22 cellular contexts compared by ENCODE assay signal in genomic region chr11:76688146-76688545, GRCh38. TPM values are rescaled to one million over a fixed set of nuclear protein-coding genes. Genes with fewer than 3 reads are reported as not detected.
DNase-seq lines count a peak whose midpoint lies in the region; ATAC-seq, FAIRE-seq and TF ChIP-seq lines count a peak whose summit lies in the region.
"Had no signal": no experiment of that assay in that cellular context is flagged by ENCODE, and none has a peak within 500 bp of the region (broad histone marks: within the 10 kb centered on the region; RNA-seq: fewer than 3 reads in every experiment).

No MANE protein-coding gene starts in this region.

- H3K27me3 ChIP-seq in H1 (replicated peaks in 1 of 4; ENCODE audit: control insufficient read depth in 3 of 4, extremely low read depth in 1 of 4, insufficient read depth in 3 of 4, low read length in 3 of 4): no peaks in the 10 kb centered on the region
- H3K27me3 ChIP-seq in osteoblast (ENCODE audit: insufficient read depth, low read length): no peaks in the 10 kb centered on the region
- H3K27me3 ChIP-seq in mesenchymal stem cell (ENCODE audit: control insufficient read depth in 1 of 2, insufficient read depth in 1 of 2, low read length in 2 of 2): peaks cover 0 to 19% of the 10 kb centered on the region in 2 experiments
- no peaks in the 10 kb centered on the region for H3K27me3 ChIP-seq in upper lobe of right lung

- no peak for TF ChIP-seq EP300 in H1 (IDR thresholded peaks at IDR 0.05; ENCODE audit: borderline replicate concordance in 1 of 2, low read depth in 2 of 2, low read length in 2 of 2)

- H2AFZ ChIP-seq in H1 (ENCODE audit: low read length) (no peak overlapping the region), osteoblast (ENCODE audit: low read length) (no peak overlapping the region), mesenchymal stem cell (ENCODE audit: low read depth, low read length) (no peak overlapping the region)
- H2AFZ ChIP-seq: GM23338 had no signal

- H3K79me1 ChIP-seq in H1 (ENCODE audit: low read depth, low read length) (no peaks in the 10 kb centered on the region), mesenchymal stem cell (replicated peaks; ENCODE audit: low read length, poor library complexity, severe bottlenecking) (no peaks in the 10 kb centered on the region)

- H3K23ac ChIP-seq in H1 (ENCODE audit: insufficient read length): no peak overlapping the region
- no peak overlapping the region for H3K23ac ChIP-seq in mesenchymal stem cell (ENCODE audit: low read length in 2 of 2)

- H3K4me2 ChIP-seq in H1 (ENCODE audit: insufficient read depth in 1 of 2, low read depth in 2 of 2, low read length in 2 of 2) (no peak overlapping the region), osteoblast (ENCODE audit: insufficient read depth, low read length) (no peak overlapping the region), mesenchymal stem cell (ENCODE audit: low read length, poor library complexity, severe bottlenecking) (no peak overlapping the region)
- H3K4me2 ChIP-seq: A549, GM23338 had no signal

- ATAC-seq in activated T-helper 17 cell treated with anti-CD3 and anti-CD28 coated beads, Interleukin-2, amount 50 U/mL, for 72 hours (replicated peaks): no peak
- ATAC-seq in upper lobe of right lung: no peak
- ATAC-seq: GM23338, HCT116, HepG2 had no signal

- H3K4me3 ChIP-seq in H1 (ENCODE audit: extremely low read depth in 1 of 4, insufficient read depth in 2 of 4, low read depth in 3 of 4, low read length in 4 of 4): no peak overlapping the region
- no peak overlapping the region for H3K4me3 ChIP-seq in osteoblast (ENCODE audit: insufficient read depth, low read length)
- H3K4me3 ChIP-seq in mesenchymal stem cell (ENCODE audit: insufficient read depth in 1 of 2, low read depth in 1 of 2, low read length in 2 of 2): no peak overlapping the region
- no peak overlapping the region for H3K4me3 ChIP-seq in upper lobe of right lung
- H3K4me3 ChIP-seq: A549, GM23338 had no signal

- H3K4ac ChIP-seq in H1 (replicated peaks; ENCODE audit: insufficient read length, low read depth, low read length) (no peak overlapping the region), mesenchymal stem cell (ENCODE audit: low read depth in 1 of 2, low read length in 2 of 2) (no peak overlapping the region)

- no peak overlapping the region for H3K9ac ChIP-seq in H1 (replicated peaks in 1 of 4; ENCODE audit: extremely low read depth in 1 of 4, low read depth in 3 of 4, low read length in 3 of 4)
- H3K9ac ChIP-seq in mesenchymal stem cell (ENCODE audit: low read length): no peak overlapping the region

- H3K4me3 Mint-ChIP-seq in activated T-cell treated with anti-CD3 and anti-CD28 coated beads, Interleukin-2, amount 50 U/mL, for 24 hours: no peak overlapping the region
- no peak overlapping the region for H3K4me3 Mint-ChIP-seq in activated T-helper 17 cell treated with anti-CD3 and anti-CD28 coated beads, Interleukin-2, amount 50 U/mL, for 72 hours
- H3K4me3 Mint-ChIP-seq: CD4-positive, alpha-beta T cell; GM23338; HFFc6 had no signal

- peak overlapping the region; percentile 55 for H3K27ac Mint-ChIP-seq in activated T-cell treated with anti-CD3 and anti-CD28 coated beads, Interleukin-2, amount 50 U/mL, for 24 hours
- peak overlapping the region; percentile 63 for H3K27ac Mint-ChIP-seq in activated T-helper 17 cell treated with anti-CD3 and anti-CD28 coated beads, Interleukin-2, amount 50 U/mL, for 72 hours
- H3K27ac Mint-ChIP-seq: CD4-positive, alpha-beta T cell; GM23338; HFFc6 had no signal

- no peaks in the 10 kb centered on the region for H3K79me2 ChIP-seq in H1 (ENCODE audit: control insufficient read depth in 1 of 2, insufficient read depth in 2 of 2, low read length in 2 of 2)
- H3K79me2 ChIP-seq in osteoblast (ENCODE audit: insufficient read depth, low read length): no peaks in the 10 kb centered on the region

- no peaks in the 10 kb centered on the region for H3K9me3 Mint-ChIP-seq in activated T-cell treated with anti-CD3 and anti-CD28 coated beads, Interleukin-2, amount 50 U/mL, for 24 hours
- no peaks in the 10 kb centered on the region for H3K9me3 Mint-ChIP-seq in activated T-helper 17 cell treated with anti-CD3 and anti-CD28 coated beads, Interleukin-2, amount 50 U/mL, for 72 hours
- H3K9me3 Mint-ChIP-seq: CD4-positive, alpha-beta T cell; GM23338; HFFc6 had no signal

- H3K4me1 ChIP-seq in H1 (replicated peaks in 1 of 4; ENCODE audit: control insufficient read depth in 3 of 4, insufficient read depth in 4 of 4, low read length in 3 of 4): peaks cover 2 to 12% (median 10%) of the 10 kb centered on the region in 4 experiments
- no peaks in the 10 kb centered on the region for H3K4me1 ChIP-seq in osteoblast (ENCODE audit: insufficient read depth, low read length)
- peaks cover 11% of the 10 kb centered on the region for H3K4me1 ChIP-seq in mesenchymal stem cell (ENCODE audit: control insufficient read depth, insufficient read depth, low read depth, low read length)
- H3K4me1 ChIP-seq in upper lobe of right lung: peaks cover 5% of the 10 kb centered on the region
- H3K4me1 ChIP-seq: A549, Caco-2 had no signal

- H3K27me3 Mint-ChIP-seq in activated T-cell treated with anti-CD3 and anti-CD28 coated beads, Interleukin-2, amount 50 U/mL, for 24 hours: peaks cover 4% of the 10 kb centered on the region
- peaks cover 9% of the 10 kb centered on the region for H3K27me3 Mint-ChIP-seq in activated T-helper 17 cell treated with anti-CD3 and anti-CD28 coated beads, Interleukin-2, amount 50 U/mL, for 72 hours
- H3K27me3 Mint-ChIP-seq: CD4-positive, alpha-beta T cell had no signal

- peaks cover 13% of the 10 kb centered on the region for H3K4me1 Mint-ChIP-seq in activated T-cell treated with anti-CD3 and anti-CD28 coated beads, Interleukin-2, amount 50 U/mL, for 24 hours (ENCODE audit: low read depth)
- no peaks in the 10 kb centered on the region for H3K4me1 Mint-ChIP-seq in activated T-helper 17 cell treated with anti-CD3 and anti-CD28 coated beads, Interleukin-2, amount 50 U/mL, for 72 hours

- no peak for DNase-seq in activated T-cell treated with anti-CD3 and anti-CD28 coated beads, Interleukin-2, amount 50 U/mL, for 24 hours
- no peak for DNase-seq in activated T-cell treated with anti-CD3 and anti-CD28 coated beads, Interleukin-2, amount 50 U/mL, for 1 hour
- DNase-seq in H1 (ENCODE audit: low read depth in 1 of 2, low spot score in 2 of 2): no peak
- DNase-seq in osteoblast (ENCODE audit: insufficient read length, low spot score, missing footprints): peak; percentile 46
- no peak for DNase-seq in NCI-H345 (lab: John Stamatoyannopoulos, UW)
- DNase-seq in mesenchymal stem cell: no peak
- no peak for DNase-seq in upper lobe of right lung
- DNase-seq: AML-193; Caco-2; CD4-positive, alpha-beta T cell; GDM1; HFFc6 had no signal

- H3K36me3 ChIP-seq in H1 (ENCODE audit: control insufficient read depth in 2 of 4, insufficient read depth in 4 of 4, low read length in 3 of 4) (no peaks in the 10 kb centered on the region), osteoblast (ENCODE audit: insufficient read depth, low read length) (no peaks in the 10 kb centered on the region), mesenchymal stem cell (ENCODE audit: control insufficient read depth in 1 of 2, insufficient read depth in 2 of 2, low read depth in 1 of 2, low read length in 2 of 2) (no peaks in the 10 kb centered on the region), upper lobe of right lung (no peaks in the 10 kb centered on the region)

- H4K8ac ChIP-seq in H1 (ENCODE audit: extremely low read depth, insufficient read depth, low read length): no peak overlapping the region
- no peak overlapping the region for H4K8ac ChIP-seq in mesenchymal stem cell (ENCODE audit: low read length)

- H3K9me3 ChIP-seq in H1 (ENCODE audit: insufficient read depth in 2 of 2, low read depth in 1 of 2, low read length in 1 of 2): no peaks in the 10 kb centered on the region
- no peaks in the 10 kb centered on the region for H3K9me3 ChIP-seq in osteoblast (ENCODE audit: low read depth, low read length)
- peaks cover 2% of the 10 kb centered on the region for H3K9me3 ChIP-seq in mesenchymal stem cell (ENCODE audit: control insufficient read depth, low read length)
- H3K9me3 ChIP-seq in upper lobe of right lung: no peaks in the 10 kb centered on the region
- H3K9me3 ChIP-seq: A549 had no signal

- TF ChIP-seq RAD21 in H1 (IDR thresholded peaks at IDR 0.05 in 1 of 2, conservative IDR thresholded peaks at IDR 0.05 in 1 of 2; ENCODE audit: low read depth in 2 of 2, low read length in 2 of 2): no peak

- H3K27ac ChIP-seq in H1 (ENCODE audit: low read depth, low read length) (no peak overlapping the region), osteoblast (ENCODE audit: low read depth, low read length) (no peak overlapping the region), mesenchymal stem cell (ENCODE audit: low read length, poor library complexity, severe bottlenecking) (no peak overlapping the region), upper lobe of right lung (no peak overlapping the region)
- H3K27ac ChIP-seq: 22Rv1, A549, C4-2B had no signal

- no peaks in the 10 kb centered on the region for H3K36me3 Mint-ChIP-seq in activated T-cell treated with anti-CD3 and anti-CD28 coated beads, Interleukin-2, amount 50 U/mL, for 24 hours (ENCODE audit: low read depth)
- no peaks in the 10 kb centered on the region for H3K36me3 Mint-ChIP-seq in activated T-helper 17 cell treated with anti-CD3 and anti-CD28 coated beads, Interleukin-2, amount 50 U/mL, for 72 hours (ENCODE audit: low read depth)

- H4K91ac ChIP-seq in H1 (replicated peaks; ENCODE audit: insufficient read length, low read length): no peak overlapping the region
- no peak overlapping the region for H4K91ac ChIP-seq in mesenchymal stem cell (ENCODE audit: low read length)

- H2BK12ac ChIP-seq in H1 (ENCODE audit: low read depth, low read length): peak overlapping the region; percentile 50; the same call in 1 of the 2 replicates
- no peak overlapping the region for H2BK12ac ChIP-seq in mesenchymal stem cell (ENCODE audit: low read length in 2 of 2)

- TF ChIP-seq POLR2A in H1 (IDR thresholded peaks at IDR 0.05; ENCODE audit: control extremely low read depth in 1 of 2, low read depth in 2 of 2, low read length in 2 of 2): no peak

- H4K5ac ChIP-seq in H1 (ENCODE audit: insufficient read length, low read depth, low read length): no peak overlapping the region

- POLR2A ChIA-PET in H1 (lab: Charles Lee; ENCODE audit: partially characterized antibody): no interaction called here

- H3K23me2 ChIP-seq in H1 (ENCODE audit: low read depth, low read length): peaks cover 2% of the 10 kb centered on the region; the same call in 1 of the 2 replicates

- TF ChIP-seq CTCF in H1 (IDR thresholded peaks at IDR 0.05; ENCODE audit: control extremely low read depth in 1 of 3, insufficient read depth in 1 of 3, low read depth in 1 of 3, low read length in 3 of 3) (no peak), osteoblast (IDR thresholded peaks at IDR 0.05; ENCODE audit: extremely low read depth, low read depth, low read length) (no peak), upper lobe of right lung (IDR thresholded peaks at IDR 0.05) (no peak)

- H3K18ac ChIP-seq in H1 (ENCODE audit: extremely low read depth, low read length) (no peak overlapping the region), mesenchymal stem cell (ENCODE audit: low read depth in 1 of 2, low read length in 2 of 2) (no peak overlapping the region)

- no peak overlapping the region for H2BK5ac ChIP-seq in H1 (ENCODE audit: low read depth, low read length)
- H2BK5ac ChIP-seq in mesenchymal stem cell (ENCODE audit: low read depth, low read length, poor library complexity, severe bottlenecking): no peak overlapping the region

- no peak overlapping the region for H2BK20ac ChIP-seq in H1 (ENCODE audit: low read length)

- CTCF ChIA-PET in H1 (lab: Charles Lee; ENCODE audit: partially characterized antibody): interaction anchor here (0.9 to 2.8 kb wide), 6 partner anchors 11 to 178 kb away, joined by 3 to 19 read pairs (median 4); no protein-coding TSS in a partner anchor

- H3K56ac ChIP-seq in H1 (replicated peaks; ENCODE audit: insufficient read length, low read depth, low read length): no peak overlapping the region

- H4K20me1 ChIP-seq in H1 (replicated peaks in 1 of 2; ENCODE audit: control insufficient read depth in 1 of 2, insufficient read depth in 2 of 2, low read length in 2 of 2) (no peaks in the 10 kb centered on the region), osteoblast (ENCODE audit: insufficient read depth, low read length) (no peaks in the 10 kb centered on the region)

- H2BK120ac ChIP-seq in H1 (replicated peaks; ENCODE audit: low read depth, low read length) (no peak overlapping the region), mesenchymal stem cell (ENCODE audit: low read depth, low read length) (no peak overlapping the region)

- no peak for FAIRE-seq in H1 (lab: Jason Lieb, UNC)
- FAIRE-seq: A549, D721Med, GM12892, GM18507, HepG2 had no signal

- H2BK15ac ChIP-seq in H1 (ENCODE audit: low read length) (no peak overlapping the region), mesenchymal stem cell (ENCODE audit: low read depth, poor library complexity, severe bottlenecking) (no peak overlapping the region)

- 87% methylated on average over 7 of the region's 7 CpGs; no CpG with 5 or more reads in 1 of the 2 experiments for WGBS in H1 (ENCODE audit: extremely low coverage in 1 of 2, insufficient coverage in 1 of 2, insufficient read length in 1 of 2, insufficient replicate concordance in 2 of 2, low coverage in 1 of 2, low lambda C conversion rate in 2 of 2, missing lambda C conversion rate in 1 of 2), 2 experiments
- WGBS in mesenchymal stem cell: 94% methylated on average over 6 of the region's 7 CpGs

- H3K14ac ChIP-seq in H1 (ENCODE audit: insufficient read length) (no peak overlapping the region), mesenchymal stem cell (ENCODE audit: low read length in 2 of 2) (no peak overlapping the region)

- no peak overlapping the region for H2AK5ac ChIP-seq in H1 (ENCODE audit: low read depth, low read length)
- no peak overlapping the region for H2AK5ac ChIP-seq in mesenchymal stem cell (ENCODE audit: low read length, severe bottlenecking)

- intact Hi-C loops in upper lobe of right lung (cut with DNase I): no loop called here

RNA-seq across cellular contexts. Expression of gene LRRC32, which starts 17.6 kb away (rescaled TPM):
- 1 to 10 TPM; 4.5 to 5.6 TPM for total RNA-seq in activated T-helper 17 cell treated with anti-CD3 and anti-CD28 coated beads, Interleukin-2, amount 50 U/mL, for 72 hours
- 0.44 and 0.99 TPM in 2 replicates for total RNA-seq in H1 (2021; fragmentation: NEBNext Ultra II Directional; extraction: Animal tissue kit (Norgen Biotek cat#: 25700))
- polyA plus RNA-seq in H1 (2011; rRNA removed): 1.9 and 2.0 TPM in 2 replicates
- polyA plus RNA-seq in H1 (2011; cell fraction: cytosol; rRNA removed): 1.0 TPM
- 0.88 TPM for polyA plus RNA-seq in H1 (2011; cell fraction: nucleus; rRNA removed)
- polyA plus RNA-seq in H1 (2012, experiment 1 of 2): 1.0 to 3.3 TPM (median 1.7 TPM) in 4 replicates
- polyA plus RNA-seq in H1 (2012, experiment 2 of 2): 1.0 TPM
- 1.1 TPM for polyA plus RNA-seq in H1 (2013, experiment 1 of 2)
- polyA plus RNA-seq in H1 (2013, experiment 2 of 2): 1.2 TPM
- polyA minus RNA-seq in H1 (2011; rRNA and poly(A)+ RNA removed): 0.95 and 1.2 TPM in 2 replicates
- polyA minus RNA-seq in H1 (2011; cell fraction: cytosol; rRNA and poly(A)+ RNA removed): 1.2 TPM
- polyA minus RNA-seq in H1 (2011; cell fraction: nucleus; rRNA and poly(A)+ RNA removed): 0.50 TPM
- total RNA-seq in osteoblast: 37.6 and 41.3 TPM in 2 replicates
- polyA plus RNA-seq in mesenchymal stem cell (2013, experiment 1 of 2): 35.9 TPM
- 36.0 TPM for polyA plus RNA-seq in mesenchymal stem cell (2013, experiment 2 of 2)
- total RNA-seq in upper lobe of right lung: 111 TPM
- total RNA-seq: HepG2 had no signal
